26 cellular contexts compared by ENCODE assay signal in genomic region chr4:525660-526059, GRCh38. TPM values are rescaled to one million over a fixed set of nuclear protein-coding genes. Genes with fewer than 3 reads are reported as not detected.
DNase-seq lines count a peak whose midpoint lies in the region; ATAC-seq and TF ChIP-seq lines count a peak whose summit lies in the region.
"Had no signal": no experiment of that assay in that cellular context is flagged by ENCODE, and none has a peak within 500 bp of the region (broad histone marks: within the 10 kb centered on the region; RNA-seq: fewer than 3 reads in every experiment).

No MANE protein-coding gene starts in this region.

- TF ChIP-seq POLR2A in NB4 (IDR thresholded peaks at IDR 0.05; ENCODE audit: extremely low read depth, insufficient read length) = no peak

- DNase-seq in NB4 (ENCODE audit: low read depth) = peak; percentile 44
- DNase-seq in coronary artery (ENCODE audit: low spot score) = peak; percentile 59
- peak; percentile 57 for DNase-seq in mesenteric fat pad (ENCODE audit: low spot score)
- peak; percentile 31 for DNase-seq in posterior vena cava (ENCODE audit: low spot score)
- DNase-seq in WERI-Rb-1 = no peak
- no peak for DNase-seq in NCI-H1436 (lab: John Stamatoyannopoulos, UW)
- DNase-seq: 8988T; ACHN; BE2C; C1 segment of cervical spinal cord; CD4-positive, alpha-beta memory T cell; CD4-positive, CD25-positive, alpha-beta regulatory T cell; CD8-positive, alpha-beta memory T cell; COR-L47; DMS 273 treated with DMSO at 0.1 percent for 48 hours; DMS153; DMS53; DMS79; DND-41; EL; GDM1 had no signal

- no peaks in the 10 kb centered on the region for H3K9me3 ChIP-seq in WERI-Rb-1 (ENCODE audit: severe bottlenecking)
- H3K9me3 ChIP-seq: BE2C, BLaER1 had no signal

- H3K4me3 ChIP-seq in NB4 (ENCODE audit: low read depth, low read length) = no peak overlapping the region
- H3K4me3 ChIP-seq in coronary artery = no peak overlapping the region
- no peak overlapping the region for H3K4me3 ChIP-seq in WERI-Rb-1 (ENCODE audit: low read depth, low read length)
- H3K4me3 ChIP-seq: BLaER1, GM12878 had no signal

- TF ChIP-seq CTCF in NB4 (IDR thresholded peaks at IDR 0.05; ENCODE audit: low read depth, low read length) = no peak
- no peak for TF ChIP-seq CTCF in coronary artery (IDR thresholded peaks at IDR 0.05)
- TF ChIP-seq CTCF in WERI-Rb-1 (IDR thresholded peaks at IDR 0.05; ENCODE audit: low read depth, low read length) = no peak

- H3K36me3 ChIP-seq in WERI-Rb-1 = peaks cover 72% of the 10 kb centered on the region

- intact Hi-C loops in posterior vena cava (cut with DNase I) = no loop called here

- ATAC-seq in GM21528 (IDR thresholded peaks at IDR 0.05; ENCODE audit: low FRiP score, unreplicated experiment) (no peak), GM21515 (IDR thresholded peaks at IDR 0.05; ENCODE audit: unreplicated experiment) (no peak)
- ATAC-seq: GM12878 had no signal

- H3K27me3 ChIP-seq in WERI-Rb-1 (ENCODE audit: insufficient read depth, low read depth, severe bottlenecking) = no peaks in the 10 kb centered on the region
- H3K27me3 ChIP-seq: BE2C, BLaER1 had no signal

- H3K27ac ChIP-seq in coronary artery = no peak overlapping the region
- H3K27ac ChIP-seq in WERI-Rb-1 = no peak overlapping the region
- H3K27ac ChIP-seq: BLaER1 had no signal

RNA-seq across cellular contexts. Expression of gene PIGG, which starts 26.6 kb away (rescaled TPM):
- total RNA-seq in mesenteric fat pad (45.1 TPM), posterior vena cava (10 to 100 TPM; 32.7 to 42.8 TPM)

RNA-seq across cellular contexts. Expression of gene ZNF721, which starts 26.7 kb away (rescaled TPM):
- total RNA-seq in mesenteric fat pad = 18.2 TPM
- 10 to 100 TPM; 17.4 to 20.4 TPM for total RNA-seq in posterior vena cava

RNA-seq across cellular contexts. Expression of gene TMEM271, which starts 50.4 kb away (rescaled TPM):
- not detected for total RNA-seq in mesenteric fat pad
- total RNA-seq in posterior vena cava = not detected
- total RNA-seq: CD4-positive, alpha-beta memory T cell; CD4-positive, CD25-positive, alpha-beta regulatory T cell; CD8-positive, alpha-beta memory T cell; Daoy; GM12878 had no signal

Comparison
In these comparisons a context has a peak if more than half of its experiments do, and no peak if none do; other contexts are left out.
1. DNase-seq: peak in NB4 (single experiment), coronary artery (single experiment), mesenteric fat pad (single experiment) and posterior vena cava (single experiment); none in WERI-Rb-1 (single experiment) and NCI-H1436 (single experiment).